In genomic region chr16:7025616-7026190, GRCh38 we compare ENCODE assay signal across 9 cellular contexts.
DNase-seq lines count a peak whose midpoint lies in the region; ATAC-seq and TF ChIP-seq lines count a peak whose summit lies in the region.
"Had no signal": no experiment of that assay in that cellular context is flagged by ENCODE, and none has a peak within 500 bp of the region (broad histone marks: within the 10 kb centered on the region; RNA-seq: fewer than 3 reads in every experiment).

No MANE protein-coding gene starts in this region.

- POLR2A ChIA-PET in HEK293 (lab: Yijun Ruan, JAX), result no interaction called here

- ATAC-seq in body of pancreas (no peak), HG03280 (IDR thresholded peaks at IDR 0.05; ENCODE audit: unreplicated experiment) (no peak)

- no peak overlapping the region for H3K4me3 ChIP-seq in HEK293 (ENCODE audit: low read depth, low read length)
- no peak overlapping the region for H3K4me3 ChIP-seq in body of pancreas
- no peak overlapping the region for H3K4me3 ChIP-seq in testis

- H3K27ac ChIP-seq in HEK293 (ENCODE audit: extremely low read depth, low read depth, low read length), result no peak overlapping the region
- no peak overlapping the region for H3K27ac ChIP-seq in body of pancreas
- H3K27ac ChIP-seq in testis, result no peak overlapping the region

- intact Hi-C loops in body of pancreas (cut with DNase I), result no loop called here
- intact Hi-C loops in testis (cut with DNase I; ENCODE audit: low total_unique reads), result no loop called here

- TF ChIP-seq CTCF in HEK293 (tag by site-specific recombination; IDR thresholded peaks at IDR 0.05) (no peak), body of pancreas (IDR thresholded peaks at IDR 0.05) (peak; percentile 27 to 47 (median 34)), testis (IDR thresholded peaks at IDR 0.05) (peak; percentile 21 to 75 (median 45))

- CTCF ChIA-PET in HEK293 (lab: Yijun Ruan, JAX), result interaction anchor here (0.6 to 1.3 kb wide), 12 partner anchors 10 to 1150 kb away, joined by 3 to 6 read pairs (median 3); no protein-coding TSS in a partner anchor

- H3K36me3 ChIP-seq in HEK293 (ENCODE audit: control insufficient read depth in 2 of 2, insufficient read depth in 1 of 2, low read length in 2 of 2) (no peaks in the 10 kb centered on the region), body of pancreas (replicated peaks in 1 of 2; ENCODE audit: insufficient read depth in 1 of 2, low read depth in 2 of 2) (no peaks in the 10 kb centered on the region), testis (ENCODE audit: low read depth, missing control alignments) (no peaks in the 10 kb centered on the region)

- TF ChIP-seq POLR2A in body of pancreas (IDR thresholded peaks at IDR 0.05), result no peak
- TF ChIP-seq POLR2A in testis (IDR thresholded peaks at IDR 0.05), result no peak

- H3K9me3 ChIP-seq in HEK293 (ENCODE audit: control insufficient read depth, insufficient read depth, low read depth, low read length) (no peaks in the 10 kb centered on the region), body of pancreas (no peaks in the 10 kb centered on the region), testis (no peaks in the 10 kb centered on the region)

- H3K27me3 ChIP-seq in body of pancreas (no peaks in the 10 kb centered on the region), testis (no peaks in the 10 kb centered on the region)

- DNase-seq in DMS114 treated with DMSO at 0.1 percent for 48 hours (lab: John Stamatoyannopoulos, UW; ENCODE audit: unreplicated experiment) (peak; percentile 1), NCI-H774 (lab: John Stamatoyannopoulos, UW) (peak; percentile 39), body of pancreas (peak; percentile 55 to 70 (median 64)), lung microvascular endothelial cell (ENCODE audit: low read depth in 2 of 2) (peak; percentile 1 to 31), testis (peak; percentile 90), activated gamma-delta T cell treated with Interleukin-2 at 50 U/mL for 16 hours (no peak)
- DNase-seq: IMR-90 had no signal

- H3K4me1 ChIP-seq in HEK293 (ENCODE audit: control insufficient read depth, insufficient read depth, low read length) (no peaks in the 10 kb centered on the region), body of pancreas (no peaks in the 10 kb centered on the region), testis (no peaks in the 10 kb centered on the region)

- 27 to 33% methylated on average over 4 to 7 of the region's 7 CpGs for WGBS in body of pancreas, 2 donors
- WGBS in testis, 2 donors, result 27 to 44% methylated on average over 6 to 7 of the region's 7 CpGs

TF ChIP-seq in HEK293, 187 proteins besides CTCF, POLR2A, EP300 and RAD21:
- TF ChIP-seq ZNF654 (tag by site-specific recombination; IDR thresholded peaks at IDR 0.05; ENCODE audit: low read depth) (peak; percentile 70), ZNF629 (tag by site-specific recombination; IDR thresholded peaks at IDR 0.05) (no peak)
